Comparison of ENCODE assay signal across 20 cellular contexts in the genomic region with DNA sequence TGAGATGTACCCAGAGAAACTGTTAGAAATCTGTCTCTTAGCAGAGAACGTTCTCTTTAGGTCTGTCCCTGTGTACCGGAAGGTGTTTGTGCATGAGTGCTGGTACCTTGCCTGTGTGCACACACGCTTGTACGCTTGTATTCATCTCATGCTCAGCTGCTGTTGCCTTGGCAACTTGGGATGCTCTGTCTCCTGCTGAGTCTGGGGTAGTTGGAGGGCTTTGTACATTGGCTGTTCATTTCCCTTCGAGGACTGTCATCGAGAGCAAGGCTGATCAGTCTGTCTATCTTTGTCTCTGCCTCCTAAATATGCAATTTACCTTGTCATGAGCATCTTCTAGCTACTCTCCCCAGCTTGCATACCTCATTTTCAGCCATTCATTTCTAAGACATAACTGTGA.
A peak's percentile ranks its signal among the peaks of the same experiment; 100 is the strongest.
DNase-seq lines count a peak whose midpoint lies in the region; ATAC-seq, FAIRE-seq and TF ChIP-seq lines count a peak whose summit lies in the region.
"Had no signal": no experiment of that assay in that cellular context is flagged by ENCODE, and none has a peak within 500 bp of the region (broad histone marks: within the 10 kb centered on the region; RNA-seq: fewer than 3 reads in every experiment).

No MANE protein-coding gene starts in this region.

- TF ChIP-seq POLR2A in H1 (IDR thresholded peaks at IDR 0.05; ENCODE audit: control extremely low read depth in 1 of 2, low read depth in 2 of 2, low read length in 2 of 2), result no peak

- H2BK20ac ChIP-seq in H1 (ENCODE audit: low read length), result no peak overlapping the region

- TF ChIP-seq CTCF in H1 (IDR thresholded peaks at IDR 0.05; ENCODE audit: control extremely low read depth in 1 of 3, insufficient read depth in 1 of 3, low read depth in 1 of 3, low read length in 3 of 3) (no peak), Calu3 (IDR thresholded peaks at IDR 0.05; ENCODE audit: unreplicated experiment) (no peak), upper lobe of right lung (IDR thresholded peaks at IDR 0.05) (no peak), ascending aorta (IDR thresholded peaks at IDR 0.05) (no peak)

- H4K91ac ChIP-seq in H1 (replicated peaks; ENCODE audit: insufficient read length, low read length), result no peak overlapping the region

- no peak overlapping the region for H2AFZ ChIP-seq in H1 (ENCODE audit: low read length)

- H2BK15ac ChIP-seq in H1 (ENCODE audit: low read length), result no peak overlapping the region

- H3K9me3 Mint-ChIP-seq in Calu3 (ENCODE audit: low read depth, unreplicated experiment), result no peaks in the 10 kb centered on the region
- H3K9me3 Mint-ChIP-seq: naive B cell had no signal

- H3K4me2 ChIP-seq in H1 (ENCODE audit: insufficient read depth in 1 of 2, low read depth in 2 of 2, low read length in 2 of 2), result peak overlapping the region; percentile 5 to 31; a peak in 1 of 4 replicates

- no peak for TF ChIP-seq EP300 in H1 (IDR thresholded peaks at IDR 0.05; ENCODE audit: borderline replicate concordance in 1 of 2, low read depth in 2 of 2, low read length in 2 of 2)

- no peak overlapping the region for H4K5ac ChIP-seq in H1 (ENCODE audit: insufficient read length, low read depth, low read length)

- H3K27me3 ChIP-seq in HUES48 (ENCODE audit: control insufficient read depth, insufficient read depth, low read length) (no peaks in the 10 kb centered on the region), H1 (replicated peaks in 1 of 4; ENCODE audit: control insufficient read depth in 3 of 4, extremely low read depth in 1 of 4, insufficient read depth in 3 of 4, low read length in 3 of 4) (peaks cover 0 to 1% (median 0%) of the 10 kb centered on the region in 4 experiments; a peak in 1 of 7 replicates), upper lobe of right lung (no peaks in the 10 kb centered on the region), ascending aorta (no peaks in the 10 kb centered on the region)
- H3K27me3 ChIP-seq: BE2C, heart right ventricle, pancreas, right atrium auricular region had no signal

- H3K36me3 Mint-ChIP-seq in Calu3 (ENCODE audit: insufficient read depth, unreplicated experiment), result no peaks in the 10 kb centered on the region
- H3K36me3 Mint-ChIP-seq: naive B cell had no signal

- H3K27ac ChIP-seq in HUES48 (ENCODE audit: low read depth, low read length) (peak overlapping the region; percentile 34), H1 (ENCODE audit: low read depth, low read length) (no peak overlapping the region), upper lobe of right lung (no peak overlapping the region), ascending aorta (no peak overlapping the region)
- H3K27ac ChIP-seq: heart right ventricle, pancreas, right atrium auricular region had no signal

- H3K27ac Mint-ChIP-seq in Calu3 (ENCODE audit: unreplicated experiment), result no peak overlapping the region
- H3K27ac Mint-ChIP-seq: naive B cell had no signal

- BruUV-seq in Calu3 (replicated peaks; lab: Mats Ljungman, UMichigan), result no TSS peak

- no peak overlapping the region for H3K4ac ChIP-seq in H1 (replicated peaks; ENCODE audit: insufficient read length, low read depth, low read length)

- no peaks in the 10 kb centered on the region for H3K23me2 ChIP-seq in H1 (ENCODE audit: low read depth, low read length)

- H3K4me3 Mint-ChIP-seq in Calu3 (ENCODE audit: low read depth, unreplicated experiment), result no peak overlapping the region
- H3K4me3 Mint-ChIP-seq: naive B cell had no signal

- peak; percentile 57 for FAIRE-seq in H1 (lab: Jason Lieb, UNC)
- FAIRE-seq: GM12892, pancreas, urothelium cell line had no signal

- no peak overlapping the region for H3K9ac ChIP-seq in HUES48 (ENCODE audit: low read depth, low read length)
- H3K9ac ChIP-seq in H1 (replicated peaks in 1 of 4; ENCODE audit: extremely low read depth in 1 of 4, low read depth in 3 of 4, low read length in 3 of 4), result no peak overlapping the region

- CTCF ChIA-PET in H1 (lab: Charles Lee; ENCODE audit: partially characterized antibody) (interaction anchor here (1.2 to 2.4 kb wide), 4 partner anchors 14 to 78 kb away, joined by 3 to 7 read pairs (median 4); no protein-coding TSS in a partner anchor), Calu3 (lab: Charles Lee) (interaction anchor here (0.6 kb wide), 1 partner anchor 175 kb away, joined by 4 read pairs; no protein-coding TSS in a partner anchor)

- WGBS in H1 (ENCODE audit: extremely low coverage in 1 of 2, insufficient coverage in 1 of 2, insufficient read length in 1 of 2, insufficient replicate concordance in 2 of 2, low coverage in 1 of 2, low lambda C conversion rate in 2 of 2, missing lambda C conversion rate in 1 of 2), 2 experiments, result 69% methylated on average over 6 of the region's 6 CpGs; no CpG with 5 or more reads in 1 of the 2 experiments

- POLR2A ChIA-PET in H1 (lab: Charles Lee; ENCODE audit: partially characterized antibody), result no interaction called here

- H3K9me3 ChIP-seq in HUES48 (ENCODE audit: control insufficient read depth, insufficient read depth, low read length) (no peaks in the 10 kb centered on the region), H1 (ENCODE audit: insufficient read depth in 2 of 2, low read depth in 1 of 2, low read length in 1 of 2) (no peaks in the 10 kb centered on the region; a peak in 1 of 4 replicates), upper lobe of right lung (no peaks in the 10 kb centered on the region), ascending aorta (no peaks in the 10 kb centered on the region)
- H3K9me3 ChIP-seq: BE2C, heart right ventricle, pancreas, right atrium auricular region had no signal

- peak overlapping the region; percentile 66; the same call in 1 of the 2 replicates for H2BK5ac ChIP-seq in H1 (ENCODE audit: low read depth, low read length)

- no peaks in the 10 kb centered on the region for H4K20me1 ChIP-seq in H1 (replicated peaks in 1 of 2; ENCODE audit: control insufficient read depth in 1 of 2, insufficient read depth in 2 of 2, low read length in 2 of 2)

- H4K8ac ChIP-seq in H1 (ENCODE audit: extremely low read depth, insufficient read depth, low read length), result no peak overlapping the region

- intact Hi-C loops in Calu3 (cut with micrococcal nuclease; ENCODE audit: unreplicated experiment), result no loop called here
- intact Hi-C loops in upper lobe of right lung (cut with DNase I), result no loop called here
- intact Hi-C loops in ascending aorta (cut with DNase I), result no loop called here

- no peaks in the 10 kb centered on the region for H3K27me3 Mint-ChIP-seq in Calu3 (ENCODE audit: unreplicated experiment)

- peaks cover 31% of the 10 kb centered on the region for H3K4me1 ChIP-seq in HUES48 (ENCODE audit: control insufficient read depth, insufficient read depth, low read length)
- peaks cover 8 to 15% (median 10%) of the 10 kb centered on the region in 4 experiments for H3K4me1 ChIP-seq in H1 (replicated peaks in 1 of 4; ENCODE audit: control insufficient read depth in 3 of 4, insufficient read depth in 4 of 4, low read length in 3 of 4)
- H3K4me1 ChIP-seq in upper lobe of right lung, result no peaks in the 10 kb centered on the region
- H3K4me1 ChIP-seq in ascending aorta, result no peaks in the 10 kb centered on the region
- H3K4me1 ChIP-seq: pancreas had no signal

- no peak for TF ChIP-seq RAD21 in H1 (IDR thresholded peaks at IDR 0.05 in 1 of 2, conservative IDR thresholded peaks at IDR 0.05 in 1 of 2; ENCODE audit: low read depth in 2 of 2, low read length in 2 of 2)

- no peak for ATAC-seq in upper lobe of right lung
- ATAC-seq: left lobe of liver, pancreas had no signal

- H3K36me3 ChIP-seq in HUES48 (ENCODE audit: control insufficient read depth, insufficient read depth, low read length) (no peaks in the 10 kb centered on the region), H1 (ENCODE audit: control insufficient read depth in 2 of 4, insufficient read depth in 4 of 4, low read length in 3 of 4) (no peaks in the 10 kb centered on the region), upper lobe of right lung (no peaks in the 10 kb centered on the region), ascending aorta (no peaks in the 10 kb centered on the region)
- H3K36me3 ChIP-seq: BE2C, heart right ventricle, pancreas, right atrium auricular region had no signal

- no peak overlapping the region for H2BK120ac ChIP-seq in H1 (replicated peaks; ENCODE audit: low read depth, low read length)

- H3K18ac ChIP-seq in H1 (ENCODE audit: extremely low read depth, low read length), result no peak overlapping the region

- H3K79me2 ChIP-seq in H1 (ENCODE audit: control insufficient read depth in 1 of 2, insufficient read depth in 2 of 2, low read length in 2 of 2), result 0 out of 4 replicates have a peak, but pooled peaks cover 0 to 8% of the 10 kb centered on the region in 2 experiments

- H3K14ac ChIP-seq in H1 (ENCODE audit: insufficient read length), result no peak overlapping the region

- no peaks in the 10 kb centered on the region; the same call in none of the 2 replicates for H3K79me1 ChIP-seq in H1 (ENCODE audit: low read depth, low read length)

- H2BK12ac ChIP-seq in H1 (ENCODE audit: low read depth, low read length), result no peak overlapping the region

- H2AK5ac ChIP-seq in H1 (ENCODE audit: low read depth, low read length), result no peak overlapping the region

- DNase-seq in Ammon's horn (ENCODE audit: low spot score), result peak; percentile 39
- DNase-seq in NCI-H345 treated with DMSO at 0.1 percent for 48 hours (lab: John Stamatoyannopoulos, UW; ENCODE audit: unreplicated experiment), result peak; percentile 56
- peak in 1 of 2 experiments; percentile 55 for DNase-seq in H1 (ENCODE audit: low read depth in 1 of 2, low spot score in 2 of 2)
- DNase-seq in Calu3, result no peak
- DNase-seq in upper lobe of right lung, result no peak
- DNase-seq in ascending aorta (ENCODE audit: low spot score in 2 of 2), result no peak
- no peak for DNase-seq in NCI-H446 (lab: John Stamatoyannopoulos, UW)
- DNase-seq: BE2C; effector CD8-positive, alpha-beta T cell; HCEC 1CT; heart right ventricle; naive B cell; NCI-H1105; NK-92 treated with Interleukin-12 subunit alpha and Interleukin-12 subunit beta, amount 100 ng/mL, for 24 hours; pancreas had no signal

- H3K4me3 ChIP-seq in HUES48 (ENCODE audit: low read depth, low read length) (no peak overlapping the region), H1 (ENCODE audit: extremely low read depth in 1 of 4, insufficient read depth in 2 of 4, low read depth in 3 of 4, low read length in 4 of 4) (no peak overlapping the region), upper lobe of right lung (no peak overlapping the region), ascending aorta (no peak overlapping the region)
- H3K4me3 ChIP-seq: heart right ventricle, pancreas, right atrium auricular region had no signal

- no peaks in the 10 kb centered on the region for H3K4me1 Mint-ChIP-seq in Calu3 (ENCODE audit: low read depth, unreplicated experiment)
- H3K4me1 Mint-ChIP-seq: naive B cell had no signal

- no peak overlapping the region for H3K56ac ChIP-seq in H1 (replicated peaks; ENCODE audit: insufficient read length, low read depth, low read length)

- H3K23ac ChIP-seq in H1 (ENCODE audit: insufficient read length), result no peak overlapping the region

TF ChIP-seq in H1, 55 proteins besides CTCF, POLR2A, EP300 and RAD21 (continues in another document):
- TF ChIP-seq NRF1 (IDR thresholded peaks at IDR 0.05; ENCODE audit: low read depth, low read length) (no peak), RXRA (IDR thresholded peaks at IDR 0.05; ENCODE audit: insufficient read depth, low read depth, low read length) (no peak), BCL11A (IDR thresholded peaks at IDR 0.05; ENCODE audit: low read depth in 2 of 2, low read length in 2 of 2) (no peak)

Comparison
In these comparisons a context has a peak if more than half of its experiments do, and no peak if none do; other contexts are left out.
1. DNase-seq: peak in Ammon's horn (single experiment) and NCI-H345 treated with DMSO at 0.1 percent for 48 hours (single experiment); none in Calu3 (single experiment), upper lobe of right lung (single experiment), ascending aorta (0 of 2) and NCI-H446 (0 of 2).